ENCODE assay signal across 8 cellular contexts in the genomic region with DNA sequence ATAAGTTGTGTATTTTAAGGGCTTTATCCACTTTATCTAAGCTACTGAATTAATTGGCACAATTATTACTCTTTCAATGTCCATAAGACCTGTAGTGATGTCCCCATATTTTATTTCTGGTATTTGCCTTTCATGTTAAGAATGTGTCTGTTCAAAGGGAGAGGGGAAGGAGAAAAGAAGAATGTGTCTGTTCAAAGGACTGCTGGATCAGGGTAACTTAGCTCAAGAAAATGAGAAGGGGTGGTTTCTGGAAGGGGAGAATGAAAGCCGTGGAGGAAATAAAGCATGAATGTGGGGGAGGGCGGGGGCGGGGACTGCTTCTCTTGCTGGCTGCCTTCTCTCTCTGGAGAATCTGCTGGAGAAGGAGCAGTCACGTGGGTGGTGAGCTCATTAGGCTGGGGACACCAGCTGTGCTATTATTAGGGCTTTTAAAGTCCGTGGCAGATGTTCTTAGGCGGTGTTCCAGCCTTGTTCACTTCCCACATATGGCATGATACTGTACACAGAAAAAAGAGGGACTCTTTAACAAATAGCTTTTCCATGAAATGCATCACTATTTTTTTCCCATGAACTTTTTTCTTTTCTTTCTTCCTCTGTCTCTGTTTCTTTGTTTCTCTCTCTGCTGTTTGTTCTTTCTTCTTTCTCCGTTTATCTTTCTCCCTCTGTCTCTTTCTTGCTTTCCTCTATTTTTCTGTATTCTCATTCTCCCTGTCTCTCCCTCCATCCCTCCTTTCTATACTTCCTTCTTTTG.
DNase-seq lines count a peak whose midpoint lies in the region; ATAC-seq and TF ChIP-seq lines count a peak whose summit lies in the region.

No MANE protein-coding gene starts in this region.

- ATAC-seq in CD4-positive, alpha-beta T cell (ENCODE audit: poor library complexity) = no peak
- ATAC-seq in GM19463 (IDR thresholded peaks at IDR 0.05; ENCODE audit: unreplicated experiment) (peak; percentile 72), Panc1 (peak; percentile 75)

- CTCF ChIA-PET in CD4-positive, alpha-beta T cell (lab: Charles Lee) = no interaction called here
- CTCF ChIA-PET in Panc1 (lab: Charles Lee) = interaction anchor here (0.6 kb wide), 1 partner anchor 783 kb away, joined by 3 read pairs; no protein-coding TSS in a partner anchor

- peak overlapping the region in 1 of 2 experiments; percentile 36; a peak in 2 of 4 replicates for H3K4me3 ChIP-seq in Panc1 (ENCODE audit: low read depth in 2 of 2, low read length in 2 of 2)
- H3K4me3 ChIP-seq in kidney epithelial cell (ENCODE audit: low read depth, low read length) = no peak overlapping the region

- no peaks in the 10 kb centered on the region for H3K36me3 Mint-ChIP-seq in CD4-positive, alpha-beta T cell (ENCODE audit: low read depth)

- H3K27ac Mint-ChIP-seq in CD4-positive, alpha-beta T cell = no peak overlapping the region

- H3K36me3 ChIP-seq in Panc1 (ENCODE audit: control insufficient read depth, insufficient read depth, low read length) (no peaks in the 10 kb centered on the region), kidney epithelial cell (ENCODE audit: control insufficient read depth, insufficient read depth, low read length) (no peaks in the 10 kb centered on the region)

- no peaks in the 10 kb centered on the region for H3K9me3 ChIP-seq in CD4-positive, alpha-beta T cell (ENCODE audit: control insufficient read depth, low read length)
- H3K9me3 ChIP-seq in Panc1 (ENCODE audit: control insufficient read depth, insufficient read depth, low read depth, low read length) = no peaks in the 10 kb centered on the region

- H3K4me3 Mint-ChIP-seq in CD4-positive, alpha-beta T cell = peak overlapping the region; percentile 7

- no peak overlapping the region for H3K27ac ChIP-seq in CD4-positive, alpha-beta T cell (ENCODE audit: low read depth, low read length)
- H3K27ac ChIP-seq in Panc1 (ENCODE audit: low read length) (peak overlapping the region; percentile 74), cingulate gyrus (ENCODE audit: low read depth, low read length) (peak overlapping the region; percentile 82)

- H3K4me1 Mint-ChIP-seq in CD4-positive, alpha-beta T cell (ENCODE audit: low read depth) = peaks cover 53% of the 10 kb centered on the region

- POLR2A ChIA-PET in CD4-positive, alpha-beta T cell (lab: Charles Lee) = interaction anchor here (1.0 to 1.2 kb wide), 2 partner anchors 11 to 63 kb away, joined by 3 to 4 read pairs; partner anchors contain the start of gene ULK4
- POLR2A ChIA-PET in Panc1 (lab: Charles Lee) = interaction anchor here (0.5 kb wide), 2 partner anchors 46 to 54 kb away, joined by 3 to 26 read pairs; no protein-coding TSS in a partner anchor

- no peak for DNase-seq in CD4-positive, alpha-beta T cell
- DNase-seq in KG1 (lab: John Stamatoyannopoulos, UW) (peak; percentile 54), Panc1 (ENCODE audit: low read depth, low spot score) (no peak), kidney epithelial cell (ENCODE audit: low read depth) (peak; percentile 94), smooth muscle cell of the brain vasculature (ENCODE audit: low read depth, low spot score) (peak; percentile 89), OCI-M2 (lab: John Stamatoyannopoulos, UW; ENCODE audit: unreplicated experiment) (no peak)

- intact Hi-C loops in CD4-positive, alpha-beta T cell (cut with DNase I, micrococcal nuclease) = no loop called here
- intact Hi-C loops in Panc1 (cut with micrococcal nuclease; ENCODE audit: unreplicated experiment) = loop anchor here (5.0 kb wide), 1 partner anchor 47 kb away; no protein-coding TSS in a partner anchor

- no peaks in the 10 kb centered on the region for H3K27me3 ChIP-seq in CD4-positive, alpha-beta T cell (ENCODE audit: control insufficient read depth, insufficient read depth, low read length)
- H3K27me3 ChIP-seq in Panc1 (ENCODE audit: control insufficient read depth, insufficient read depth, low read length) = no peaks in the 10 kb centered on the region
- H3K27me3 ChIP-seq in kidney epithelial cell (ENCODE audit: control insufficient read depth, insufficient read depth, low read length) = no peaks in the 10 kb centered on the region

- peaks cover 46% of the 10 kb centered on the region for H3K4me1 ChIP-seq in Panc1 (ENCODE audit: control insufficient read depth, insufficient read depth, low read length)

- no peaks in the 10 kb centered on the region for H3K27me3 Mint-ChIP-seq in CD4-positive, alpha-beta T cell

- TF ChIP-seq CTCF in CD4-positive, alpha-beta T cell (IDR thresholded peaks at IDR 0.05) = no peak
- TF ChIP-seq CTCF in Panc1 (IDR thresholded peaks at IDR 0.05) (no peak), kidney epithelial cell (IDR thresholded peaks at IDR 0.05; ENCODE audit: insufficient read depth, low read length, poor library complexity, severe bottlenecking) (no peak)

- H3K9me3 Mint-ChIP-seq in CD4-positive, alpha-beta T cell = no peaks in the 10 kb centered on the region

- BruUV-seq in Panc1 (replicated peaks; lab: Mats Ljungman, UMichigan) = no TSS peak

- in situ Hi-C loops in Panc1 (cut with HindIII; ENCODE audit: low pct_unique_long_range_greater_than_20kb, low sequenced_read_pairs) = no loop called here

Comparison
In these comparisons a context has a peak if more than half of its experiments do, and no peak if none do; other contexts are left out.
1. DNase-seq: peak in KG1 (single experiment), kidney epithelial cell (single experiment) and smooth muscle cell of the brain vasculature (single experiment); none in CD4-positive, alpha-beta T cell (0 of 10), Panc1 (single experiment) and OCI-M2 (single experiment).